ENCODE assay signal across 29 cellular contexts in genomic region chr16:73248316-73248715, GRCh38.
"Had no signal": no experiment of that assay in that cellular context is flagged by ENCODE, and none has a peak within 500 bp of the region (broad histone marks: within the 10 kb centered on the region; RNA-seq: fewer than 3 reads in every experiment).

No MANE protein-coding gene starts in this region.

- DNase-seq: naive B cell; natural killer cell; occipital lobe; ovary; posterior cingulate gyrus; psoas muscle; right cardiac atrium; spleen; stimulated activated CD4-positive, alpha-beta T cell treated with anti-CD3 and anti-CD28 coated beads, Interleukin-12 subunit alpha, Interleukin-12 subunit beta, amount 100 ng/mL, for 4 hours; stimulated activated CD4-positive, alpha-beta T cell treated with anti-CD3 and anti-CD28 coated beads, Interleukin-1b, Interleukin-23, amount 100 ng/mL, for 48 hours; stimulated activated CD4-positive, alpha-beta T cell treated with anti-CD3 and anti-CD28 coated beads, Interleukin-4, amount 100 ng/mL, for 1 hour; stimulated activated CD4-positive, alpha-beta T cell treated with anti-CD3 and anti-CD28 coated beads, Interleukin-4, amount 100 ng/mL, for 4 hours; stimulated activated CD8-positive, alpha-beta memory T cell treated with anti-CD3 and anti-CD28 coated beads, Interleukin-4, amount 100 ng/mL, for 48 hours; stimulated activated naive CD4-positive, alpha-beta T cell; stimulated activated naive CD8-positive, alpha-beta T cell treated with anti-CD3 and anti-CD28 coated beads, Interleukin-15, amount 100 ng/mL, for 72 hours; stimulated activated naive CD8-positive, alpha-beta T cell treated with anti-CD3 and anti-CD28 coated beads, Interleukin-15, Interleukin-2, amounts not matched to agents 100 U/mL and 50 U/mL, for 24 hours; substantia nigra; testis; tibial artery; transverse colon; upper lobe of left lung; uterus had no signal

- H3K36me3 ChIP-seq: neural progenitor cell, ovary, spleen, suprapubic skin, tibial artery, transverse colon, upper lobe of left lung, uterus had no signal

- H3K4me3 ChIP-seq: neural progenitor cell, ovary, psoas muscle, skin epidermis, smooth muscle cell, spleen, suprapubic skin, testis, tibial artery, transverse colon, upper lobe of left lung, uterus had no signal

- H3K79me2 ChIP-seq: parathyroid adenoma had no signal

- H3K27ac ChIP-seq: neural progenitor cell, ovary, parathyroid adenoma, psoas muscle, skin epidermis, spleen, suprapubic skin, testis, tibial artery, transverse colon, upper lobe of left lung, uterus had no signal

- H3K4me1 ChIP-seq: neural progenitor cell, parathyroid adenoma, psoas muscle, spleen, suprapubic skin, testis, transverse colon, upper lobe of left lung, uterus had no signal

- H2AFZ ChIP-seq: neural progenitor cell, parathyroid adenoma had no signal

- H3K9ac ChIP-seq: neural progenitor cell, parathyroid adenoma had no signal

- H3K4me2 ChIP-seq: neural progenitor cell, smooth muscle cell had no signal

- H3K27me3 ChIP-seq: neural progenitor cell, ovary, spleen, testis, tibial artery, transverse colon, upper lobe of left lung, uterus had no signal

- ATAC-seq: psoas muscle; right cardiac atrium; sciatic nerve; stimulated activated memory B cell treated with anti-CD40 and anti-IgM and Interleukin-4, amounts not matched to agents 10 μg/mL and 1 μg/mL and 100 μg/mL, for 72 hours; stimulated activated naive CD8-positive, alpha-beta T cell treated with anti-CD3 and anti-CD28 coated beads, Interleukin-15, amount 100 ng/mL, for 72 hours; stimulated activated naive CD8-positive, alpha-beta T cell treated with anti-CD3 and anti-CD28 coated beads, Interleukin-15, Interleukin-2, amounts not matched to agents 100 U/mL and 50 U/mL, for 24 hours had no signal

- H3K9me3 ChIP-seq: ovary, psoas muscle, spleen, suprapubic skin, testis, tibial artery, transverse colon, upper lobe of left lung, uterus had no signal
